18 cellular contexts compared by ENCODE assay signal in genomic region chr4:151231915-151232595, GRCh38. TPM values are rescaled to one million over a fixed set of nuclear protein-coding genes. Genes with fewer than 3 reads are reported as not detected.
DNase-seq lines count a peak whose midpoint lies in the region; ATAC-seq and TF ChIP-seq lines count a peak whose summit lies in the region.
"Had no signal": no experiment of that assay in that cellular context is flagged by ENCODE, and none has a peak within 500 bp of the region (broad histone marks: within the 10 kb centered on the region; RNA-seq: fewer than 3 reads in every experiment).

No MANE protein-coding gene starts in this region.

- no peaks in the 10 kb centered on the region for H3K27me3 Mint-ChIP-seq in mesothelial cell of epicardium (ENCODE audit: low read depth)

- peak overlapping the region; percentile 31 for H3K27ac ChIP-seq in brain microvascular endothelial cell
- peak overlapping the region; percentile 5 for H3K27ac ChIP-seq in urinary bladder (ENCODE audit: low read depth)
- H3K27ac ChIP-seq: BLaER1, KMS-11 had no signal

- no peak for ATAC-seq in HG03521 (IDR thresholded peaks at IDR 0.05; ENCODE audit: unreplicated experiment)

- H3K9me3 Mint-ChIP-seq in mesothelial cell of epicardium: peaks cover 6% of the 10 kb centered on the region
- H3K9me3 Mint-ChIP-seq: CD8-positive, alpha-beta memory T cell had no signal

- TF ChIP-seq CTCF in brain microvascular endothelial cell (IDR thresholded peaks at IDR 0.05; ENCODE audit: low read depth, low read length, missing control alignments) (no peak), mesothelial cell of epicardium (IDR thresholded peaks at IDR 0.05; ENCODE audit: unreplicated experiment) (no peak)

- H3K4me1 ChIP-seq in urinary bladder (ENCODE audit: insufficient read depth): no peaks in the 10 kb centered on the region
- H3K4me1 ChIP-seq: BLaER1 had no signal

- H3K4me3 Mint-ChIP-seq in mesothelial cell of epicardium: no peak overlapping the region
- H3K4me3 Mint-ChIP-seq: CD8-positive, alpha-beta memory T cell had no signal

- WGBS in urinary bladder: 64% methylated on average over 7 of the region's 7 CpGs

- H3K36me3 ChIP-seq in brain microvascular endothelial cell (replicated peaks): no peaks in the 10 kb centered on the region
- H3K36me3 ChIP-seq in urinary bladder (ENCODE audit: insufficient read depth): no peaks in the 10 kb centered on the region
- H3K36me3 ChIP-seq: BLaER1, MG63 had no signal

- H3K36me3 Mint-ChIP-seq in mesothelial cell of epicardium: peaks cover 6% of the 10 kb centered on the region
- H3K36me3 Mint-ChIP-seq: CD8-positive, alpha-beta memory T cell had no signal

- DNase-seq in NCI-H82 treated with DMSO at 0.1 percent for 48 hours (lab: John Stamatoyannopoulos, UW; ENCODE audit: unreplicated experiment) (peak; percentile 81), brain microvascular endothelial cell (peak; percentile 47), mesothelial cell of epicardium (ENCODE audit: low spot score in 2 of 2, unreplicated experiment in 2 of 2) (no peak), NCI-H2029 treated with DMSO at 0.1 percent for 48 hours (lab: John Stamatoyannopoulos, UW) (no peak), T-helper 2 cell (no peak)
- DNase-seq: CD8-positive, alpha-beta memory T cell; EL; H7; MG63; NCI-H1105; NCI-H1694 treated with DMSO at 0.1 percent for 48 hours; NCI-H446; NCI-H748 treated with DMSO at 0.1 percent for 48 hours had no signal

- no peak overlapping the region for H3K4me3 ChIP-seq in brain microvascular endothelial cell (ENCODE audit: low read depth, low read length)
- H3K4me3 ChIP-seq in urinary bladder (ENCODE audit: low read depth, low read length): no peak overlapping the region
- H3K4me3 ChIP-seq: BLaER1, MG63 had no signal

- in situ Hi-C loops in brain microvascular endothelial cell (cut with HindIII; ENCODE audit: low pct_ligation_motif_present, low sequenced_read_pairs): no loop called here

- H3K4me1 Mint-ChIP-seq in mesothelial cell of epicardium: peaks cover 24% of the 10 kb centered on the region
- H3K4me1 Mint-ChIP-seq: CD8-positive, alpha-beta memory T cell had no signal

- H3K27me3 ChIP-seq in brain microvascular endothelial cell (replicated peaks): no peaks in the 10 kb centered on the region
- H3K27me3 ChIP-seq: BLaER1, MG63 had no signal

- peak overlapping the region; percentile 43 for H3K27ac Mint-ChIP-seq in mesothelial cell of epicardium
- H3K27ac Mint-ChIP-seq: CD8-positive, alpha-beta memory T cell had no signal

RNA-seq across cellular contexts. Expression of gene PRSS48, which starts 44.9 kb away (rescaled TPM):
- total RNA-seq in mesothelial cell of epicardium (not detected in 3 replicates), urinary bladder (not detected)
- not detected for polyA plus RNA-seq in urinary bladder
- total RNA-seq: CD8-positive, alpha-beta memory T cell; H7 had no signal
- polyA plus RNA-seq: AG04450; CD8-positive, alpha-beta memory T cell had no signal

Comparison
In these comparisons a context has a peak if more than half of its experiments do, and no peak if none do; other contexts are left out.
1. DNase-seq: peak in NCI-H82 treated with DMSO at 0.1 percent for 48 hours (single experiment) and brain microvascular endothelial cell (single experiment); none in mesothelial cell of epicardium (0 of 2), NCI-H2029 treated with DMSO at 0.1 percent for 48 hours (single experiment) and T-helper 2 cell (0 of 5).